Comparison of ENCODE assay signal across 8 cellular contexts in the genomic region with DNA sequence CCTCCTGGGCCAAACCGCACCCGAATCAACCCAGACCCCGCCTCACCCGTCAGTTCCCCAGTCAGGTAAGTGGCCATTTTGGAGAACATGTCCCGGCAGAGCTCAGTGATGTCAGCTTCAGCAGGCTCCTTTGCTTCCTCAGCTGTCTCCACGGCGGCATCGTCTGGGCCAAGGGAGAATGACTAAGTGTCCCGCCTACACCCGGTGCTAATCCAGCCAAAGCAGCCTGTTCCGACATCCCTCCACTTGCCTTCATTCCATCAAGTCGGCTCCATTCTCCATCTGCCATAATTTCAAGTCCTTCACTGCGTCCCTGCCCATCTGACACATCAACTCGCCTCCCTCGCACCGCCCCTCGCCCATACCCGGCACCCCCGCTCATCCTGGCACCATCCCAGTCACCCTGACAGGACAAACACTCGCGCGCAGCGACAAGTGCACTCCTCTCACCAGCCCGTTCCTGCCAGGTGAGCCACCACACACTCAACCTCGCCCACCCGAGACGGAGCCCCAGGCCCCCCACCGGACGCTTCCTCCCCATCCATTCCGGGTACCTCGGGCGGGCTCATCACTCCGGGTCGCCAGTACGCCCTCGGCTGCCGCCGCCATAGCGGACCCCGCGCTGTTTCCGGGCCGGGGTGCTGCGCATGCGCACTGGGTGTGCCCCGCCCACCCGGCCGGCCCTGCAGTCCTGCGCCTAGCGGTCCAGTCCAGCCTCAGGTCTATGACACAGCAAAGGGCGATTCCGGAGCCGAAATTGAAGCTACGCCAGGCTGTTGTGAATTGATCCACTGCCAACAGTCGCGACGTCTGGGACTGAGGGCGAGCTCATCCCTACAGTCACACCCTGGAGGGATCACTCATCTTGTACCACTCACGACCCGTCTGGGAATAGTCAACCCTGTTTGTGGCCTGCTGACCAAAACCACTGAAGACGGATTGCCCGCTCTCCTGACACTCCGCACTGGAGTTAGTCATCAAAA. TPM values are rescaled to one million over a fixed set of nuclear protein-coding genes. Genes with fewer than 3 reads are reported as not detected.
A peak's percentile ranks its signal among the peaks of the same experiment; 100 is the strongest.
DNase-seq lines count a peak whose midpoint lies in the region; ATAC-seq, FAIRE-seq and TF ChIP-seq lines count a peak whose summit lies in the region.

Gene BLOC1S2 (minus strand): TSS at position 630 of the 983 bp plus-strand sequence. CDS start 21 bp downstream, at position 609.

- DNase-seq in GM10266 (ENCODE audit: extremely low spot score) (peak; percentile 96), NCI-H1092 (lab: John Stamatoyannopoulos, UW) (peak; percentile 60), SW 1271 (lab: John Stamatoyannopoulos, UW) (peak; percentile 21 to 83), Right ventricle myocardium inferior (ENCODE audit: missing footprints) (peak; percentile 91), pancreas (peak; percentile 77 to 97 (median 90)), thyroid gland (peak; percentile 81 to 85)
- DNase-seq in activated naive CD8-positive, alpha-beta T cell treated with anti-CD3 and anti-CD28 coated beads, Interleukin-2, amount 50 U/mL, for 16 hours (ENCODE audit: low read depth, low spot score): peak; percentile 68

- H3K9me3 ChIP-seq in pancreas (no peaks in the 10 kb centered on the region), thyroid gland (no peaks in the 10 kb centered on the region)

- TF ChIP-seq CTCF in GM10266 (IDR thresholded peaks at IDR 0.05; ENCODE audit: control insufficient read depth, insufficient read depth, low read depth, missing control alignments) (no peak), pancreas (IDR thresholded peaks at IDR 0.05) (no peak), thyroid gland (IDR thresholded peaks at IDR 0.05) (peak in 3 of 6 experiments; percentile 4 to 26 (median 15))

- intact Hi-C loops in Right ventricle myocardium inferior (cut with DNase I) (loop anchor here (1.0 to 5.0 kb wide), 2 partner anchors 19 to 86 kb away; partner anchors contain the start of gene CWF19L1), pancreas (cut with DNase I) (no loop called here), thyroid gland (cut with DNase I) (no loop called here)

- H3K4me3 ChIP-seq in pancreas (peak within 1 kb of the TSS; percentile 66 to 91 (median 90)), thyroid gland (replicated peaks in 1 of 3) (peak within 1 kb of the TSS; percentile 56 to 72 (median 65))

- H3K27me3 ChIP-seq in pancreas (no peaks in the 10 kb centered on the region), thyroid gland (no peaks in the 10 kb centered on the region)

- WGBS in pancreas, 2 donors: 2% methylated on average over 61 to 63 of the region's 63 CpGs
- WGBS in thyroid gland, 2 donors: 4 to 5% methylated on average over 45 to 54 of the region's 63 CpGs

- H3K4me1 ChIP-seq in pancreas (peaks cover 0 to 10% (median 0%) of the 10 kb centered on the region in 3 donors), thyroid gland (peaks cover 7 to 18% of the 10 kb centered on the region in 2 donors)

- FAIRE-seq in pancreas (lab: Jason Lieb, UNC): no peak

- H3K36me3 ChIP-seq in pancreas (no peaks in the 10 kb centered on the region), thyroid gland (no peaks in the 10 kb centered on the region)

- H3K27ac ChIP-seq in pancreas (peak within 1 kb of the TSS; percentile 42 to 88 (median 76)), thyroid gland (peak within 1 kb of the TSS; percentile 77 to 85 (median 80))

- ATAC-seq in HG02571 (IDR thresholded peaks at IDR 0.05; ENCODE audit: unreplicated experiment) (peak; percentile 92), Right ventricle myocardium inferior (peak; percentile 99), pancreas (peak; percentile 97 to 99 (median 98))

- TF ChIP-seq POLR2A in thyroid gland (IDR thresholded peaks at IDR 0.05): peak; percentile 20 to 87

RNA-seq across cellular contexts. Expression of gene BLOC1S2, which starts in this region (rescaled TPM):
- 20.9 TPM for total RNA-seq in Right ventricle myocardium inferior
- 10 to 100 TPM; 11.7 to 18.6 (median 13.4) TPM for total RNA-seq in pancreas
- polyA plus RNA-seq in pancreas: 10 to 100 TPM; 14.0 to 30.4 TPM
- total RNA-seq in thyroid gland: 10 to 100 TPM; 22.6 to 42.2 (median 37.0) TPM

Comparison
In these comparisons a context has a peak if more than half of its experiments do, and no peak if none do; other contexts are left out.
1. Peak in every context shown above with its lines: DNase-seq, ATAC-seq, H3K4me3 ChIP-seq and H3K27ac ChIP-seq.